Comparison of ENCODE assay signal across 1 cellular context in genomic region chr12:53064613-53065415, GRCh38.
TF ChIP-seq lines count a peak whose summit lies in the region.

No MANE protein-coding gene starts in this region.

TF ChIP-seq in liver, 16 proteins besides CTCF, POLR2A, EP300 and RAD21 (continued from another document):
- TF ChIP-seq, protein P1, sequence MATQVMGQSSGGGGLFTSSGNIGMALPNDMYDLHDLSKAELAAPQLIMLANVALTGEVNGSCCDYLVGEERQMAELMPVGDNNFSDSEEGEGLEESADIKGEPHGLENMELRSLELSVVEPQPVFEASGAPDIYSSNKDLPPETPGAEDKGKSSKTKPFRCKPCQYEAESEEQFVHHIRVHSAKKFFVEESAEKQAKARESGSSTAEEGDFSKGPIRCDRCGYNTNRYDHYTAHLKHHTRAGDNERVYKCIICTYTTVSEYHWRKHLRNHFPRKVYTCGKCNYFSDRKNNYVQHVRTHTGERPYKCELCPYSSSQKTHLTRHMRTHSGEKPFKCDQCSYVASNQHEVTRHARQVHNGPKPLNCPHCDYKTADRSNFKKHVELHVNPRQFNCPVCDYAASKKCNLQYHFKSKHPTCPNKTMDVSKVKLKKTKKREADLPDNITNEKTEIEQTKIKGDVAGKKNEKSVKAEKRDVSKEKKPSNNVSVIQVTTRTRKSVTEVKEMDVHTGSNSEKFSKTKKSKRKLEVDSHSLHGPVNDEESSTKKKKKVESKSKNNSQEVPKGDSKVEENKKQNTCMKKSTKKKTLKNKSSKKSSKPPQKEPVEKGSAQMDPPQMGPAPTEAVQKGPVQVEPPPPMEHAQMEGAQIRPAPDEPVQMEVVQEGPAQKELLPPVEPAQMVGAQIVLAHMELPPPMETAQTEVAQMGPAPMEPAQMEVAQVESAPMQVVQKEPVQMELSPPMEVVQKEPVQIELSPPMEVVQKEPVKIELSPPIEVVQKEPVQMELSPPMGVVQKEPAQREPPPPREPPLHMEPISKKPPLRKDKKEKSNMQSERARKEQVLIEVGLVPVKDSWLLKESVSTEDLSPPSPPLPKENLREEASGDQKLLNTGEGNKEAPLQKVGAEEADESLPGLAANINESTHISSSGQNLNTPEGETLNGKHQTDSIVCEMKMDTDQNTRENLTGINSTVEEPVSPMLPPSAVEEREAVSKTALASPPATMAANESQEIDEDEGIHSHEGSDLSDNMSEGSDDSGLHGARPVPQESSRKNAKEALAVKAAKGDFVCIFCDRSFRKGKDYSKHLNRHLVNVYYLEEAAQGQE (IDR thresholded peaks at IDR 0.05), result no peak
- TF ChIP-seq EGR1 (IDR thresholded peaks at IDR 0.05; ENCODE audit: low read depth in 2 of 2), result no peak
- no peak for TF ChIP-seq GABPA (IDR thresholded peaks at IDR 0.05 in 1 of 2, conservative IDR thresholded peaks at IDR 0.05 in 1 of 2)
- no peak for TF ChIP-seq TAF1 (conservative IDR thresholded peaks at IDR 0.05)
- TF ChIP-seq YY1 (IDR thresholded peaks at IDR 0.05), result no peak
- TF ChIP-seq HNF4G (IDR thresholded peaks at IDR 0.05), result no peak
